1 cellular context compared by ENCODE assay signal in genomic region chr11:66616379-66617147, GRCh38.
TF ChIP-seq lines count a peak whose summit lies in the region.

TSS of gene RBM14 (plus strand) at chr11:66616630. CDS start at chr11:66616721, 91 bp downstream.

TF ChIP-seq in HepG2, 621 proteins besides CTCF, POLR2A, EP300 and RAD21 (continued from another document and continues in another):
- TF ChIP-seq HMGXB4 (CRISPR knock-in tag; IDR thresholded peaks at IDR 0.05; ENCODE audit: borderline replicate concordance in 1 of 2, low read depth in 1 of 2), result peak; percentile 87 to 89; a peak in 3 of 4 replicates
- peak; percentile 44; the same call in 1 of the 2 replicates for TF ChIP-seq ZBTB2 (CRISPR knock-in tag; IDR thresholded peaks at IDR 0.05; ENCODE audit: low read depth)
- TF ChIP-seq JUNB (CRISPR knock-in tag; IDR thresholded peaks at IDR 0.05; ENCODE audit: borderline replicate concordance), result no peak
- TF ChIP-seq MATR3 (CRISPR knock-in tag; IDR thresholded peaks at IDR 0.05), result no peak
- no peak for TF ChIP-seq TCF7L2 (IDR thresholded peaks at IDR 0.05; ENCODE audit: low read depth, low read length)
- peak; percentile 79; the same call in 1 of the 2 replicates for TF ChIP-seq PAWR (CRISPR knock-in tag; IDR thresholded peaks at IDR 0.05; ENCODE audit: borderline replicate concordance)
- no peak for TF ChIP-seq ZNF496 (CRISPR knock-in tag; IDR thresholded peaks at IDR 0.05; ENCODE audit: insufficient replicate concordance)
- no peak; the same call in 1 of the 2 replicates for TF ChIP-seq ZNF878 (CRISPR knock-in tag; IDR thresholded peaks at IDR 0.05)
- peak; percentile 26; the same call in 1 of the 2 replicates for TF ChIP-seq REXO4 (CRISPR knock-in tag; IDR thresholded peaks at IDR 0.05; ENCODE audit: borderline replicate concordance)
- no peak for TF ChIP-seq SIN3B (IDR thresholded peaks at IDR 0.05; ENCODE audit: low read length)
- no peak; the same call in 1 of the 2 replicates for TF ChIP-seq NCOR1 (IDR thresholded peaks at IDR 0.05; ENCODE audit: borderline replicate concordance, low read length)
- peak; percentile 67 for TF ChIP-seq HES4 (CRISPR knock-in tag; IDR thresholded peaks at IDR 0.05; ENCODE audit: borderline replicate concordance)
- TF ChIP-seq ZNF484 (CRISPR knock-in tag; IDR thresholded peaks at IDR 0.05; ENCODE audit: borderline replicate concordance, low read depth), result no peak
- TF ChIP-seq ZNF296 (CRISPR knock-in tag; conservative IDR thresholded peaks at IDR 0.05), result 0 out of 2 replicates have a peak, but pooled peaks have one; percentile 9
- TF ChIP-seq ATF3 (CRISPR knock-in tag; IDR thresholded peaks at IDR 0.05), result no peak
- no peak; the same call in 1 of the 2 replicates for TF ChIP-seq ZBTB43 (CRISPR knock-in tag; conservative IDR thresholded peaks at IDR 0.05)
- 0 out of 2 replicates have a peak, but pooled peaks have one; percentile 51 for TF ChIP-seq CC2D1A (CRISPR knock-in tag; IDR thresholded peaks at IDR 0.05)
- peak; percentile 96 for TF ChIP-seq ARID4A (CRISPR knock-in tag; IDR thresholded peaks at IDR 0.05; ENCODE audit: borderline replicate concordance)
- no peak for TF ChIP-seq ZNF530 (CRISPR knock-in tag; IDR thresholded peaks at IDR 0.05; ENCODE audit: low read depth)
- no peak for TF ChIP-seq SIX1 (CRISPR knock-in tag; IDR thresholded peaks at IDR 0.05; ENCODE audit: borderline replicate concordance)
- no peak for TF ChIP-seq CHCHD3 (CRISPR knock-in tag; IDR thresholded peaks at IDR 0.05)
- TF ChIP-seq RXRA (CRISPR knock-in tag; IDR thresholded peaks at IDR 0.05), result peak; percentile 28; the same call in 1 of the 2 replicates
- peak; percentile 91 for TF ChIP-seq GTF3A (CRISPR knock-in tag; conservative IDR thresholded peaks at IDR 0.05)
- TF ChIP-seq ZNF780A (CRISPR knock-in tag; IDR thresholded peaks at IDR 0.05), result no peak
- no peak for TF ChIP-seq FOXA3 (CRISPR knock-in tag; IDR thresholded peaks at IDR 0.05)
- TF ChIP-seq MEIS2 (CRISPR knock-in tag; IDR thresholded peaks at IDR 0.05), result peak; percentile 71
- TF ChIP-seq CBFB (CRISPR knock-in tag; IDR thresholded peaks at IDR 0.05), result peak; percentile 15; the same call in 1 of the 2 replicates
- no peak; the same call in 1 of the 2 replicates for TF ChIP-seq ZNF784 (CRISPR knock-in tag; IDR thresholded peaks at IDR 0.05; ENCODE audit: borderline replicate concordance)
- peak; percentile 80 for TF ChIP-seq ZNF589 (CRISPR knock-in tag; conservative IDR thresholded peaks at IDR 0.05)
- TF ChIP-seq TBX2 (CRISPR knock-in tag; IDR thresholded peaks at IDR 0.05; ENCODE audit: borderline replicate concordance), result peak; percentile 25; the same call in 1 of the 2 replicates
- no peak for TF ChIP-seq EZH2 (conservative IDR thresholded peaks at IDR 0.05; ENCODE audit: low read depth, low read length)
- TF ChIP-seq JUND (CRISPR knock-in tag; IDR thresholded peaks at IDR 0.05), result peak; percentile 20
- TF ChIP-seq NR3C1 (CRISPR knock-in tag; IDR thresholded peaks at IDR 0.05), result no peak
- no peak; a peak in 1 of 4 replicates for TF ChIP-seq REST (IDR thresholded peaks at IDR 0.05; ENCODE audit: borderline replicate concordance in 1 of 2, low read depth in 1 of 2, low read length in 2 of 2)
- TF ChIP-seq ZNF616 (CRISPR knock-in tag; IDR thresholded peaks at IDR 0.05; ENCODE audit: low read depth), result peak; percentile 57
- peak; percentile 87; the same call in 1 of the 2 replicates for TF ChIP-seq REL (CRISPR knock-in tag; conservative IDR thresholded peaks at IDR 0.05)
- 0 out of 2 replicates have a peak, but pooled peaks have one; percentile 15 for TF ChIP-seq TEF (CRISPR knock-in tag; IDR thresholded peaks at IDR 0.05)
- TF ChIP-seq TEAD3 (CRISPR knock-in tag; optimal IDR thresholded peaks at IDR 0.05; ENCODE audit: borderline replicate concordance), result peak; percentile 40
- TF ChIP-seq PAXIP1 (CRISPR knock-in tag; conservative IDR thresholded peaks at IDR 0.05), result peak; percentile 60
- peak; percentile 66; the same call in 1 of the 2 replicates for TF ChIP-seq ZNF264 (CRISPR knock-in tag; IDR thresholded peaks at IDR 0.05)
